ENCODE assay signal across 1 cellular context in genomic region chr3:161371441-161372320, GRCh38.
TF ChIP-seq lines count a peak whose summit lies in the region.

Gene SPTSSB, minus strand, starts transcription at chr3:161371517. Its CDS starts 25,194 bp downstream, at chr3:161346323.

TF ChIP-seq in IMR-90, 13 proteins besides CTCF, POLR2A, EP300 and RAD21 (continued from another document):
- no peak for TF ChIP-seq ELK1 (IDR thresholded peaks at IDR 0.05; ENCODE audit: borderline replicate concordance, low read depth, low read length)
- TF ChIP-seq CHD1 (IDR thresholded peaks at IDR 0.05; ENCODE audit: low read depth, low read length), result no peak
- no peak for TF ChIP-seq RCOR1 (IDR thresholded peaks at IDR 0.05; ENCODE audit: insufficient replicate concordance, low read length)
- TF ChIP-seq RFX5 (IDR thresholded peaks at IDR 0.05; ENCODE audit: low read depth, low read length), result no peak
- no peak for TF ChIP-seq NFE2L2 (IDR thresholded peaks at IDR 0.05; ENCODE audit: low read depth, low read length)
- no peak for TF ChIP-seq USF2 (IDR thresholded peaks at IDR 0.05; ENCODE audit: low read depth, low read length)
- no peak for TF ChIP-seq FOS (IDR thresholded peaks at IDR 0.05; ENCODE audit: low read depth, low read length)
- TF ChIP-seq MAZ (IDR thresholded peaks at IDR 0.05; ENCODE audit: borderline replicate concordance, low read depth, low read length), result no peak
- no peak for TF ChIP-seq MAFK (IDR thresholded peaks at IDR 0.05; ENCODE audit: low read depth, low read length)
- TF ChIP-seq SMC3 (IDR thresholded peaks at IDR 0.05; ENCODE audit: low read depth, low read length), result no peak
